ENCODE assay signal across 11 cellular contexts in genomic region chr19:6238256-6238642, GRCh38. TPM values are rescaled to one million over a fixed set of nuclear protein-coding genes. Genes with fewer than 3 reads are reported as not detected.
A peak's percentile ranks its signal among the peaks of the same experiment; 100 is the strongest.
DNase-seq lines count a peak whose midpoint lies in the region; ATAC-seq, FAIRE-seq and TF ChIP-seq lines count a peak whose summit lies in the region.
"Had no signal": no experiment of that assay in that cellular context is flagged by ENCODE, and none has a peak within 500 bp of the region (broad histone marks: within the 10 kb centered on the region; RNA-seq: fewer than 3 reads in every experiment).

No MANE protein-coding gene starts in this region.

- FAIRE-seq in keratinocyte (lab: Jason Lieb, UNC) = no peak

- no peak for DNase-seq in heart right ventricle
- DNase-seq in cardiac septum (ENCODE audit: low spot score) = no peak
- no peak for DNase-seq in activated T-helper 2 cell treated with anti-CD3 and anti-CD28 coated beads, Interferon-gamma antibody, Interleukin-2, Interleukin-4, amounts not matched to agents 10 μg/mL and 5 μg/mL and 100 μg/mL, durations not matched to agents 14 hours and 24 hours and 36 hours (ENCODE audit: low spot score)
- DNase-seq in keratinocyte (ENCODE audit: low read depth, low spot score) = no peak
- DNase-seq in upper lobe of right lung = no peak
- no peak for DNase-seq in MV-4-11 (lab: John Stamatoyannopoulos, UW)
- no peak for DNase-seq in activated naive CD4-positive, alpha-beta T cell treated with anti-CD3 and anti-CD28 coated beads for 36 hours
- no peak for DNase-seq in SW480 (ENCODE audit: low spot score)
- DNase-seq: NCI-H2227 treated with DMSO at 0.1 percent for 48 hours, SW 1271 had no signal

- H3K27me3 ChIP-seq in heart right ventricle (no peaks in the 10 kb centered on the region), keratinocyte (ENCODE audit: control insufficient read depth, extremely low read depth, insufficient read depth, low read length) (no peaks in the 10 kb centered on the region), upper lobe of right lung (no peaks in the 10 kb centered on the region)
- H3K27me3 ChIP-seq: hepatocyte had no signal

- no peak overlapping the region for H3K4me3 Mint-ChIP-seq in activated T-helper 2 cell treated with anti-CD3 and anti-CD28 coated beads, Interferon-gamma antibody, Interleukin-2, Interleukin-4, amounts not matched to agents 10 μg/mL and 5 μg/mL and 100 μg/mL, durations not matched to agents 14 hours and 24 hours and 36 hours (ENCODE audit: low read depth)
- H3K4me3 Mint-ChIP-seq in activated naive CD4-positive, alpha-beta T cell treated with anti-CD3 and anti-CD28 coated beads for 36 hours = no peak overlapping the region

- CTCF ChIA-PET in activated naive CD4-positive, alpha-beta T cell treated with anti-CD3 and anti-CD28 coated beads for 36 hours (lab: Charles Lee) = interaction anchor here (0.6 to 1.4 kb wide), 3 partner anchors 19 to 576 kb away, joined by 3 to 5 read pairs (median 3); no protein-coding TSS in a partner anchor

- peak overlapping the region; percentile 62 for H3K9ac ChIP-seq in keratinocyte (ENCODE audit: control insufficient read depth, extremely low read depth, insufficient read depth, low read length)

- H3K27me3 Mint-ChIP-seq in activated T-helper 2 cell treated with anti-CD3 and anti-CD28 coated beads, Interferon-gamma antibody, Interleukin-2, Interleukin-4, amounts not matched to agents 10 μg/mL and 5 μg/mL and 100 μg/mL, durations not matched to agents 14 hours and 24 hours and 36 hours (ENCODE audit: low read depth) = no peaks in the 10 kb centered on the region
- H3K27me3 Mint-ChIP-seq in activated naive CD4-positive, alpha-beta T cell treated with anti-CD3 and anti-CD28 coated beads for 36 hours (ENCODE audit: low read depth) = no peaks in the 10 kb centered on the region

- dilution Hi-C loops in keratinocyte (cut with MboI; ENCODE audit: extremely low pct_ligation_motif_present, low sequenced_read_pairs) = no loop called here

- H3K4me3 ChIP-seq in heart right ventricle (peak overlapping the region in 3 of 10 donors; percentile 15 to 33 (median 17)), keratinocyte (ENCODE audit: control insufficient read depth in 2 of 3, extremely low read depth in 1 of 3, insufficient read depth in 2 of 3, low read depth in 1 of 3, low read length in 3 of 3) (no peak overlapping the region), upper lobe of right lung (no peak overlapping the region)
- H3K4me3 ChIP-seq: hepatocyte had no signal

- H3K4me1 ChIP-seq in heart right ventricle (peaks cover 47 to 100% (median 88%) of the 10 kb centered on the region in 9 donors), keratinocyte (ENCODE audit: control insufficient read depth, extremely low read depth, insufficient read depth, low read length) (peaks cover 35% of the 10 kb centered on the region), upper lobe of right lung (peaks cover 90% of the 10 kb centered on the region)

- H3K27ac ChIP-seq in heart right ventricle (peak overlapping the region in 9 of 10 donors; percentile 57 to 84 (median 77)), keratinocyte (ENCODE audit: control insufficient read depth, insufficient read depth, low read length) (peak overlapping the region; percentile 57), upper lobe of right lung (peak overlapping the region; percentile 63)
- H3K27ac ChIP-seq: hepatocyte had no signal

- H3K36me3 ChIP-seq in heart right ventricle = peaks cover 0 to 4% (median 0%) of the 10 kb centered on the region in 9 donors
- H3K36me3 ChIP-seq in keratinocyte (ENCODE audit: control insufficient read depth in 2 of 2, extremely low read depth in 1 of 2, insufficient read depth in 2 of 2, low read length in 2 of 2) = peaks cover 0 to 2% of the 10 kb centered on the region in 2 experiments
- no peaks in the 10 kb centered on the region for H3K36me3 ChIP-seq in upper lobe of right lung

- TF ChIP-seq CTCF in heart right ventricle (IDR thresholded peaks at IDR 0.05) (peak in 3 of 9 donors; percentile 9 to 24 (median 19)), keratinocyte (optimal IDR thresholded peaks at IDR 0.05 in 1 of 3, IDR thresholded peaks at IDR 0.05 in 1 of 3, conservative IDR thresholded peaks at IDR 0.05 in 1 of 3; ENCODE audit: extremely low read depth in 1 of 3, insufficient read depth in 2 of 3, low read length in 3 of 3) (no peak), upper lobe of right lung (IDR thresholded peaks at IDR 0.05) (no peak)

- H3K27ac Mint-ChIP-seq in activated T-helper 2 cell treated with anti-CD3 and anti-CD28 coated beads, Interferon-gamma antibody, Interleukin-2, Interleukin-4, amounts not matched to agents 10 μg/mL and 5 μg/mL and 100 μg/mL, durations not matched to agents 14 hours and 24 hours and 36 hours = peak overlapping the region; percentile 62
- H3K27ac Mint-ChIP-seq in activated naive CD4-positive, alpha-beta T cell treated with anti-CD3 and anti-CD28 coated beads for 36 hours = no peak overlapping the region

- intact Hi-C loops in heart right ventricle (cut with DNase I) = loop anchor here in 4 of 10 donors (5.0 kb wide), 2 partner anchors 34 to 39 kb away; partner anchors contain the start of gene MLLT1 (in 1 of the 4)
- intact Hi-C loops in cardiac septum (cut with DNase I) = no loop called here
- intact Hi-C loops in activated T-helper 2 cell treated with anti-CD3 and anti-CD28 coated beads, Interferon-gamma antibody, Interleukin-2, Interleukin-4, amounts not matched to agents 10 μg/mL and 5 μg/mL and 100 μg/mL, durations not matched to agents 14 hours and 24 hours and 36 hours (cut with micrococcal nuclease) = no loop called here
- intact Hi-C loops in upper lobe of right lung (cut with DNase I) = no loop called here
- intact Hi-C loops in activated naive CD4-positive, alpha-beta T cell treated with anti-CD3 and anti-CD28 coated beads for 36 hours (cut with micrococcal nuclease) = no loop called here

- peaks cover 9% of the 10 kb centered on the region for H3K9me1 ChIP-seq in keratinocyte (ENCODE audit: control insufficient read depth, extremely low read depth, insufficient read depth, low read length)

- H3K4me1 Mint-ChIP-seq in activated T-helper 2 cell treated with anti-CD3 and anti-CD28 coated beads, Interferon-gamma antibody, Interleukin-2, Interleukin-4, amounts not matched to agents 10 μg/mL and 5 μg/mL and 100 μg/mL, durations not matched to agents 14 hours and 24 hours and 36 hours (ENCODE audit: low read depth) = peaks cover 23% of the 10 kb centered on the region
- peaks cover 40% of the 10 kb centered on the region for H3K4me1 Mint-ChIP-seq in activated naive CD4-positive, alpha-beta T cell treated with anti-CD3 and anti-CD28 coated beads for 36 hours (ENCODE audit: low read depth)

- no peaks in the 10 kb centered on the region for H3K9me3 Mint-ChIP-seq in activated T-helper 2 cell treated with anti-CD3 and anti-CD28 coated beads, Interferon-gamma antibody, Interleukin-2, Interleukin-4, amounts not matched to agents 10 μg/mL and 5 μg/mL and 100 μg/mL, durations not matched to agents 14 hours and 24 hours and 36 hours
- H3K9me3 Mint-ChIP-seq in activated naive CD4-positive, alpha-beta T cell treated with anti-CD3 and anti-CD28 coated beads for 36 hours = no peaks in the 10 kb centered on the region

- H3K4me2 ChIP-seq in keratinocyte (ENCODE audit: control insufficient read depth, extremely low read depth, insufficient read depth, low read depth, low read length) = peak overlapping the region; percentile 64
- H3K4me2 ChIP-seq: hepatocyte had no signal

- H4K20me1 ChIP-seq in keratinocyte (ENCODE audit: control insufficient read depth, extremely low read depth, insufficient read depth, low read length) = peaks cover 54% of the 10 kb centered on the region

- WGBS in heart right ventricle, 2 donors = 55 to 59% methylated on average over 6 of the region's 6 CpGs

- H3K9me3 ChIP-seq in heart right ventricle (no peaks in the 10 kb centered on the region), keratinocyte (ENCODE audit: control insufficient read depth, low read depth, low read length) (no peaks in the 10 kb centered on the region), upper lobe of right lung (no peaks in the 10 kb centered on the region)

- no peak overlapping the region for H2AFZ ChIP-seq in keratinocyte (ENCODE audit: control insufficient read depth, low read length)
- H2AFZ ChIP-seq: hepatocyte had no signal

- peaks cover 3% of the 10 kb centered on the region for H3K36me3 Mint-ChIP-seq in activated T-helper 2 cell treated with anti-CD3 and anti-CD28 coated beads, Interferon-gamma antibody, Interleukin-2, Interleukin-4, amounts not matched to agents 10 μg/mL and 5 μg/mL and 100 μg/mL, durations not matched to agents 14 hours and 24 hours and 36 hours (ENCODE audit: low read depth)
- H3K36me3 Mint-ChIP-seq in activated naive CD4-positive, alpha-beta T cell treated with anti-CD3 and anti-CD28 coated beads for 36 hours (ENCODE audit: low read depth) = peaks cover 3% of the 10 kb centered on the region

- H3K79me2 ChIP-seq in keratinocyte (ENCODE audit: control insufficient read depth, insufficient read depth, low read length) = peaks cover 70% of the 10 kb centered on the region

- peak in 6 of 8 donors; percentile 7 to 37 (median 22) for ATAC-seq in heart right ventricle
- no peak for ATAC-seq in upper lobe of right lung

RNA-seq across cellular contexts. Expression of gene MLLT1, which starts 41.5 kb away (rescaled TPM):
- total RNA-seq in heart right ventricle (10 to 100 TPM; 27.6 to 48.3 (median 32.4) TPM), cardiac septum (30.6 TPM), upper lobe of right lung (73.4 TPM)
- polyA plus RNA-seq in heart right ventricle (10 to 100 TPM; 21.4 to 28.7 TPM), keratinocyte (8.2 to 13.8 TPM (median 8.3 TPM) in 3 replicates)
- 58.7 and 61.8 TPM in 2 replicates for total RNA-seq in activated T-helper 2 cell treated with anti-CD3 and anti-CD28 coated beads, Interferon-gamma antibody, Interleukin-2, Interleukin-4, amounts not matched to agents 10 μg/mL and 5 μg/mL and 100 μg/mL, durations not matched to agents 14 hours and 24 hours and 36 hours
- 4.5 TPM for polyA plus RNA-seq in keratinocyte (2011; ENCODE audit: low read depth)
- polyA plus RNA-seq in keratinocyte (2011; cell fraction: cytosol; rRNA removed) = 8.5 and 16.1 TPM in 2 replicates
- polyA plus RNA-seq in keratinocyte (2011; cell fraction: nucleus; rRNA removed) = 13.8 and 20.5 TPM in 2 replicates
- 12.8 and 24.9 TPM in 2 replicates for polyA plus RNA-seq in keratinocyte (2012; ENCODE audit: low replicate concordance)
- polyA minus RNA-seq in keratinocyte = 9.5 to 34.4 TPM (median 12.5 TPM) in 3 replicates
- polyA minus RNA-seq in keratinocyte (2011; cell fraction: cytosol; rRNA and poly(A)+ RNA removed) = 55.6 TPM
- polyA minus RNA-seq in keratinocyte (2011; cell fraction: nucleus; rRNA and poly(A)+ RNA removed) = 10.5 and 11.4 TPM in 2 replicates
- 10 to 100 TPM; 30.6 to 31.3 TPM for total RNA-seq in activated naive CD4-positive, alpha-beta T cell treated with anti-CD3 and anti-CD28 coated beads for 36 hours
